ENCODE assay signal across 8 cellular contexts in the genomic region with DNA sequence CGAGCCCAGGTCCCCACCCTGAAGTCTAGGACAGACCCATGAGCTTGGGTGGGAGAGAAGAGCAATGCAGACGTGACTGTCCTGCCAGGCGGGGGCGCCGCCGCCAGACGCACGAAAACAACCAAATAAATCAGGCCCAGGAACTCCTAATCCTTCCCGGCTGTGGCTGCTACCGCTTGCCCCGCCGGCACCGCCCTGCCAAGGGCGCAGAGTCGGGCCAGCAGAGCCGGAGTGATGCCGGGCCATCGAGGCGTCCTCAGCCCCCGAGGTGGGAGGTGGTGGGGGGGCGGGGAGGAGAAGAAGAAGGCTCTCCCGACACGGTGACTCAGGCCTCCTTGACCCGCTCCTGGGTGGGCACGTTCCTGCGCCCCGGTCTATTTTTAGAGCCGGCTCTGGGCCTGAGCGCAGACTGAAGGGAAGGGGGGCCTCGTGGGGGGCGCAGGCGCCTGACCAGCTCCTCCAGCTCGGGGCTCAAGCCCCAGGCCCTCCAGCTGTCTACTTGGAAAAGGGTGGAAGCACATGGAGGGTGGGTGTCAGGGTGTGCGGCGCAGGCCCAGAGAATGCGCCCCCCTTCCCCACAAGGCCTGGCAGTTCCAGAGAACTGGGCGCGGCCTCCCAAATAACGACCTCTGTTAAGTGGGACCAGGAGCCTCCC. TPM values are rescaled to one million over a fixed set of nuclear protein-coding genes. Genes with fewer than 3 reads are reported as not detected.
DNase-seq lines count a peak whose midpoint lies in the region; ATAC-seq, FAIRE-seq and TF ChIP-seq lines count a peak whose summit lies in the region.

No MANE protein-coding gene starts in this region.

- H3F3A ChIP-seq in Loucy (ENCODE audit: low read depth) = no peaks in the 10 kb centered on the region

- peak overlapping the region; percentile 9 for H3K4me3 ChIP-seq in CD8-positive, alpha-beta T cell (ENCODE audit: low read depth, low read length)
- H3K4me3 ChIP-seq in Loucy (ENCODE audit: low read length, poor library complexity, severe bottlenecking) (no peak overlapping the region), fibroblast of mammary gland (ENCODE audit: control insufficient read depth, low read depth, low read length) (peak overlapping the region; percentile 5), muscle layer of colon (ENCODE audit: low read depth in 1 of 2, low read length in 2 of 2) (peak overlapping the region in 1 of 2 donors; percentile 30)

- no peaks in the 10 kb centered on the region for H3K9me3 ChIP-seq in CD8-positive, alpha-beta T cell (ENCODE audit: low read length)
- H3K9me3 ChIP-seq in Loucy (ENCODE audit: insufficient read depth, low read depth, low read length) (no peaks in the 10 kb centered on the region), muscle layer of colon (ENCODE audit: low read length) (no peaks in the 10 kb centered on the region)

- intact Hi-C loops in CD8-positive, alpha-beta T cell (cut with DNase I, micrococcal nuclease) = loop anchor here (1.0 to 2.0 kb wide), 3 partner anchors 74 to 348 kb away; no protein-coding TSS in a partner anchor
- intact Hi-C loops in activated CD8-positive, alpha-beta T cell treated with anti-CD3 and anti-CD28 coated beads for 36 hours (cut with micrococcal nuclease) = loop anchor here (10.0 kb wide), 1 partner anchor 50 kb away; a partner anchor contains a TSS

- peak; percentile 34 for ATAC-seq in CD8-positive, alpha-beta T cell
- ATAC-seq in activated CD8-positive, alpha-beta T cell treated with anti-CD3 and anti-CD28 coated beads for 36 hours = peak; percentile 55

- peak overlapping the region; percentile 67 for H3K4me3 Mint-ChIP-seq in CD8-positive, alpha-beta T cell
- H3K4me3 Mint-ChIP-seq in activated CD8-positive, alpha-beta T cell treated with anti-CD3 and anti-CD28 coated beads for 36 hours = peak overlapping the region; percentile 15

- H3K4me1 Mint-ChIP-seq in CD8-positive, alpha-beta T cell (ENCODE audit: low read depth) = peaks cover 11% of the 10 kb centered on the region
- H3K4me1 Mint-ChIP-seq in activated CD8-positive, alpha-beta T cell treated with anti-CD3 and anti-CD28 coated beads for 36 hours (ENCODE audit: low read depth) = peaks cover 12% of the 10 kb centered on the region

- H3K27ac ChIP-seq in CD8-positive, alpha-beta T cell (ENCODE audit: low read depth, low read length) = no peak overlapping the region
- H3K27ac ChIP-seq in muscle layer of colon (ENCODE audit: low read depth, low read length) = peak overlapping the region; percentile 95

- FAIRE-seq in urothelium cell line (lab: Jason Lieb, UNC) = no peak

- TF ChIP-seq CTCF in CD8-positive, alpha-beta T cell (IDR thresholded peaks at IDR 0.05) = no peak
- TF ChIP-seq CTCF in Loucy (conservative IDR thresholded peaks at IDR 0.05; ENCODE audit: low read length) = peak; percentile 64
- TF ChIP-seq CTCF in activated CD8-positive, alpha-beta T cell treated with anti-CD3 and anti-CD28 coated beads for 36 hours (IDR thresholded peaks at IDR 0.05) = peak; percentile 44
- TF ChIP-seq CTCF in fibroblast of mammary gland (conservative IDR thresholded peaks at IDR 0.05; ENCODE audit: control insufficient read depth, insufficient read depth, low read depth, low read length) = peak; percentile 39

- no peaks in the 10 kb centered on the region for H3K9me2 ChIP-seq in Loucy (replicated peaks; ENCODE audit: low read depth, low read length)

- POLR2A ChIA-PET in CD8-positive, alpha-beta T cell (lab: Charles Lee) = no interaction called here
- POLR2A ChIA-PET in activated CD8-positive, alpha-beta T cell treated with anti-CD3 and anti-CD28 coated beads for 36 hours (lab: Charles Lee) = interaction anchor here (0.5 kb wide), 1 partner anchor 53 kb away, joined by 3 read pairs; no protein-coding TSS in a partner anchor

- no peak overlapping the region for H2AFZ ChIP-seq in Loucy (ENCODE audit: low read length)

- CTCF ChIA-PET in CD8-positive, alpha-beta T cell (lab: Charles Lee) = interaction anchor here (0.8 to 4.6 kb wide), 7 partner anchors 10 to 75 kb away, joined by 3 to 20 read pairs (median 4); a partner anchor contains a TSS
- CTCF ChIA-PET in activated CD8-positive, alpha-beta T cell treated with anti-CD3 and anti-CD28 coated beads for 36 hours (lab: Charles Lee) = interaction anchor here (0.8 to 6.1 kb wide), 10 partner anchors 11 to 75 kb away, joined by 3 to 51 read pairs (median 9); a partner anchor contains a TSS

- H3K9ac ChIP-seq in Loucy (ENCODE audit: low read depth, low read length, poor library complexity, severe bottlenecking) (no peak overlapping the region), muscle layer of colon (ENCODE audit: low read length) (peak overlapping the region; percentile 13)

- no peaks in the 10 kb centered on the region for H3K79me2 ChIP-seq in Loucy (ENCODE audit: insufficient read depth, low read length)

- peaks cover 60% of the 10 kb centered on the region for H3K27me3 Mint-ChIP-seq in CD8-positive, alpha-beta T cell (ENCODE audit: low read depth)
- peaks cover 45% of the 10 kb centered on the region for H3K27me3 Mint-ChIP-seq in activated CD8-positive, alpha-beta T cell treated with anti-CD3 and anti-CD28 coated beads for 36 hours

- H3K27me3 ChIP-seq in CD8-positive, alpha-beta T cell (ENCODE audit: insufficient read depth, low read length) = peaks cover 12% of the 10 kb centered on the region
- H3K27me3 ChIP-seq in Loucy (ENCODE audit: insufficient read depth, low read length, poor library complexity, severe bottlenecking) = no peaks in the 10 kb centered on the region
- H3K27me3 ChIP-seq in muscle layer of colon (ENCODE audit: control insufficient read depth in 1 of 2, insufficient read depth in 2 of 2, low read length in 2 of 2) = no peaks in the 10 kb centered on the region

- peaks cover 19% of the 10 kb centered on the region for H3K4me1 ChIP-seq in CD8-positive, alpha-beta T cell (ENCODE audit: insufficient read depth, low read length)
- H3K4me1 ChIP-seq in Loucy (ENCODE audit: insufficient read depth, low read length, poor library complexity, severe bottlenecking) (no peaks in the 10 kb centered on the region), muscle layer of colon (ENCODE audit: insufficient read depth, low read length) (peaks cover 34% of the 10 kb centered on the region)

- H3K27ac Mint-ChIP-seq in CD8-positive, alpha-beta T cell = no peak overlapping the region
- no peak overlapping the region for H3K27ac Mint-ChIP-seq in activated CD8-positive, alpha-beta T cell treated with anti-CD3 and anti-CD28 coated beads for 36 hours

- DNase-seq in CD8-positive, alpha-beta T cell = peak in 3 of 7 experiments; percentile 28 to 58 (median 37)
- DNase-seq in activated CD8-positive, alpha-beta T cell treated with anti-CD3 and anti-CD28 coated beads for 36 hours = peak; percentile 38
- DNase-seq in fibroblast of mammary gland (ENCODE audit: low read depth) (peak; percentile 74), urothelium cell line (ENCODE audit: low spot score) (peak; percentile 61), NK-92 (lab: John Stamatoyannopoulos, UW; ENCODE audit: unreplicated experiment) (no peak), 8988T (no peak)

- H3K36me3 ChIP-seq in CD8-positive, alpha-beta T cell (ENCODE audit: insufficient read depth, low read length) = no peaks in the 10 kb centered on the region
- no peaks in the 10 kb centered on the region for H3K36me3 ChIP-seq in Loucy (ENCODE audit: insufficient read depth, low read length)
- H3K36me3 ChIP-seq in muscle layer of colon (ENCODE audit: insufficient read depth, low read length) = no peaks in the 10 kb centered on the region

- H3K4me2 ChIP-seq in Loucy (ENCODE audit: low read depth, low read length, poor library complexity, severe bottlenecking) = no peak overlapping the region

- H3K9me3 Mint-ChIP-seq in CD8-positive, alpha-beta T cell = no peaks in the 10 kb centered on the region
- no peaks in the 10 kb centered on the region for H3K9me3 Mint-ChIP-seq in activated CD8-positive, alpha-beta T cell treated with anti-CD3 and anti-CD28 coated beads for 36 hours

- H3K36me3 Mint-ChIP-seq in CD8-positive, alpha-beta T cell = no peaks in the 10 kb centered on the region
- no peaks in the 10 kb centered on the region for H3K36me3 Mint-ChIP-seq in activated CD8-positive, alpha-beta T cell treated with anti-CD3 and anti-CD28 coated beads for 36 hours (ENCODE audit: low read depth)

- H4K20me1 ChIP-seq in Loucy (ENCODE audit: insufficient read depth, low read length, poor library complexity, severe bottlenecking) = no peaks in the 10 kb centered on the region

RNA-seq across cellular contexts. Expression of a gene that starts 10.8 kb away (rescaled TPM):
- total RNA-seq in CD8-positive, alpha-beta T cell = under 1 TPM in 1 of 2 experiments, not detected in 1; 0.92 TPM
- under 1 TPM in 1 of 2 experiments, not detected in 1; 0.34 TPM for total RNA-seq in activated CD8-positive, alpha-beta T cell treated with anti-CD3 and anti-CD28 coated beads for 36 hours

RNA-seq across cellular contexts. Expression of a gene that starts 49.6 kb away (rescaled TPM):
- total RNA-seq in CD8-positive, alpha-beta T cell = under 1 TPM; 0.25 to 0.79 TPM
- total RNA-seq in activated CD8-positive, alpha-beta T cell treated with anti-CD3 and anti-CD28 coated beads for 36 hours = under 1 TPM; 0.54 to 0.56 TPM

Comparison
In these comparisons a context has a peak if more than half of its experiments do, and no peak if none do; other contexts are left out.
1. DNase-seq: peak in activated CD8-positive, alpha-beta T cell treated with anti-CD3 and anti-CD28 coated beads for 36 hours (single experiment), fibroblast of mammary gland (single experiment) and urothelium cell line (single experiment); none in NK-92 (single experiment) and 8988T (single experiment).